ENCODE assay signal across 12 cellular contexts in genomic region chr6:6689413-6690143, GRCh38.
DNase-seq lines count a peak whose midpoint lies in the region; ATAC-seq and TF ChIP-seq lines count a peak whose summit lies in the region.
"Had no signal": no experiment of that assay in that cellular context is flagged by ENCODE, and none has a peak within 500 bp of the region (broad histone marks: within the 10 kb centered on the region; RNA-seq: fewer than 3 reads in every experiment).

No MANE protein-coding gene starts in this region.

- intact Hi-C loops in lower lobe of right lung (cut with DNase I) (no loop called here), uterus (cut with DNase I; ENCODE audit: low total_unique reads) (no loop called here)

- no peak for DNase-seq in activated CD4-positive, alpha-beta T cell treated with anti-CD3 and anti-CD28 coated beads, Interleukin-2, amount 10 ng/mL, durations not matched to agents 7 days and 5 days
- DNase-seq in activated CD4-positive, alpha-beta T cell treated with anti-CD3 and anti-CD28 coated beads for 1 hour: no peak
- DNase-seq in caudate nucleus (lab: John Stamatoyannopoulos, UW) (no peak), lower lobe of right lung (no peak), uterus (peak in 1 of 2 donors; percentile 6), HCEC 1CT (no peak)
- DNase-seq in activated CD8-positive, alpha-beta memory T cell treated with anti-CD3 and anti-CD28 coated beads, Interleukin-2, amount 10 ng/mL, durations not matched to agents 7 days and 5 days: no peak
- DNase-seq: activated naive CD4-positive, alpha-beta T cell treated with Interleukin-2 at 50 U/mL for 16 hours; NCI-H774 had no signal

- H3K36me3 Mint-ChIP-seq in activated CD4-positive, alpha-beta T cell treated with anti-CD3 and anti-CD28 coated beads, Interleukin-2, amount 10 ng/mL, durations not matched to agents 7 days and 5 days (ENCODE audit: low read depth): peaks cover 24% of the 10 kb centered on the region
- peaks cover 1% of the 10 kb centered on the region for H3K36me3 Mint-ChIP-seq in activated CD8-positive, alpha-beta memory T cell treated with anti-CD3 and anti-CD28 coated beads, Interleukin-2, amount 10 ng/mL, durations not matched to agents 7 days and 5 days
- H3K36me3 Mint-ChIP-seq: WTC11 had no signal

- H3K36me3 ChIP-seq in lower lobe of right lung (no peaks in the 10 kb centered on the region), uterus (no peaks in the 10 kb centered on the region)
- H3K36me3 ChIP-seq: thoracic aorta had no signal

- POLR2A ChIA-PET in activated CD4-positive, alpha-beta T cell treated with anti-CD3 and anti-CD28 coated beads, Interleukin-2, amount 10 ng/mL, durations not matched to agents 7 days and 5 days (lab: Charles Lee): no interaction called here

- H3K27ac ChIP-seq in caudate nucleus (ENCODE audit: low read depth, low read length): peak overlapping the region; percentile 68
- H3K27ac ChIP-seq in lower lobe of right lung: peak overlapping the region; percentile 79
- H3K27ac ChIP-seq in uterus: peak overlapping the region; percentile 57 to 70

- H3K4me3 Mint-ChIP-seq in activated CD4-positive, alpha-beta T cell treated with anti-CD3 and anti-CD28 coated beads, Interleukin-2, amount 10 ng/mL, durations not matched to agents 7 days and 5 days: no peak overlapping the region
- no peak overlapping the region for H3K4me3 Mint-ChIP-seq in activated CD8-positive, alpha-beta memory T cell treated with anti-CD3 and anti-CD28 coated beads, Interleukin-2, amount 10 ng/mL, durations not matched to agents 7 days and 5 days

- peaks cover 2% of the 10 kb centered on the region for H3K27me3 Mint-ChIP-seq in activated CD4-positive, alpha-beta T cell treated with anti-CD3 and anti-CD28 coated beads, Interleukin-2, amount 10 ng/mL, durations not matched to agents 7 days and 5 days
- no peaks in the 10 kb centered on the region for H3K27me3 Mint-ChIP-seq in activated CD8-positive, alpha-beta memory T cell treated with anti-CD3 and anti-CD28 coated beads, Interleukin-2, amount 10 ng/mL, durations not matched to agents 7 days and 5 days

- no peak overlapping the region for H3K4me3 ChIP-seq in lower lobe of right lung
- H3K4me3 ChIP-seq in uterus: no peak overlapping the region
- H3K4me3 ChIP-seq: thoracic aorta had no signal

- no peaks in the 10 kb centered on the region for H3K9me3 ChIP-seq in lower lobe of right lung
- H3K9me3 ChIP-seq in uterus: no peaks in the 10 kb centered on the region
- H3K9me3 ChIP-seq: thoracic aorta had no signal

- peaks cover 46% of the 10 kb centered on the region for H3K4me1 Mint-ChIP-seq in activated CD4-positive, alpha-beta T cell treated with anti-CD3 and anti-CD28 coated beads, Interleukin-2, amount 10 ng/mL, durations not matched to agents 7 days and 5 days
- peaks cover 27% of the 10 kb centered on the region for H3K4me1 Mint-ChIP-seq in activated CD8-positive, alpha-beta memory T cell treated with anti-CD3 and anti-CD28 coated beads, Interleukin-2, amount 10 ng/mL, durations not matched to agents 7 days and 5 days

- no peaks in the 10 kb centered on the region for H3K27me3 ChIP-seq in lower lobe of right lung (ENCODE audit: low read depth)
- H3K27me3 ChIP-seq in uterus: no peaks in the 10 kb centered on the region

- no peak for TF ChIP-seq POLR2A in uterus (IDR thresholded peaks at IDR 0.05)

- ATAC-seq in lower lobe of right lung (peak in 1 of 2 donors; percentile 11), HG02885 (IDR thresholded peaks at IDR 0.05; ENCODE audit: poor library complexity, unreplicated experiment) (no peak)
- ATAC-seq in activated CD8-positive, alpha-beta memory T cell treated with anti-CD3 and anti-CD28 coated beads, Interleukin-2, amount 10 ng/mL, durations not matched to agents 7 days and 5 days: no peak
- ATAC-seq: WTC11 had no signal

- TF ChIP-seq CTCF in lower lobe of right lung (IDR thresholded peaks at IDR 0.05) (no peak), uterus (IDR thresholded peaks at IDR 0.05) (no peak)

- H3K9me3 Mint-ChIP-seq in activated CD4-positive, alpha-beta T cell treated with anti-CD3 and anti-CD28 coated beads, Interleukin-2, amount 10 ng/mL, durations not matched to agents 7 days and 5 days: peaks cover 26% of the 10 kb centered on the region
- H3K9me3 Mint-ChIP-seq in activated CD8-positive, alpha-beta memory T cell treated with anti-CD3 and anti-CD28 coated beads, Interleukin-2, amount 10 ng/mL, durations not matched to agents 7 days and 5 days (ENCODE audit: low read depth): no peaks in the 10 kb centered on the region

- H3K4me1 ChIP-seq in lower lobe of right lung (peaks cover 56% of the 10 kb centered on the region), uterus (no peaks in the 10 kb centered on the region)

- CTCF ChIA-PET in activated CD4-positive, alpha-beta T cell treated with anti-CD3 and anti-CD28 coated beads, Interleukin-2, amount 10 ng/mL, durations not matched to agents 7 days and 5 days (lab: Charles Lee): no interaction called here
- CTCF ChIA-PET in activated CD8-positive, alpha-beta memory T cell treated with anti-CD3 and anti-CD28 coated beads, Interleukin-2, amount 10 ng/mL, durations not matched to agents 7 days and 5 days (lab: Charles Lee): no interaction called here

- peak overlapping the region; percentile 43 for H3K27ac Mint-ChIP-seq in activated CD4-positive, alpha-beta T cell treated with anti-CD3 and anti-CD28 coated beads, Interleukin-2, amount 10 ng/mL, durations not matched to agents 7 days and 5 days
- no peak overlapping the region for H3K27ac Mint-ChIP-seq in activated CD8-positive, alpha-beta memory T cell treated with anti-CD3 and anti-CD28 coated beads, Interleukin-2, amount 10 ng/mL, durations not matched to agents 7 days and 5 days
- H3K27ac Mint-ChIP-seq: WTC11 had no signal
